In the genomic region with DNA sequence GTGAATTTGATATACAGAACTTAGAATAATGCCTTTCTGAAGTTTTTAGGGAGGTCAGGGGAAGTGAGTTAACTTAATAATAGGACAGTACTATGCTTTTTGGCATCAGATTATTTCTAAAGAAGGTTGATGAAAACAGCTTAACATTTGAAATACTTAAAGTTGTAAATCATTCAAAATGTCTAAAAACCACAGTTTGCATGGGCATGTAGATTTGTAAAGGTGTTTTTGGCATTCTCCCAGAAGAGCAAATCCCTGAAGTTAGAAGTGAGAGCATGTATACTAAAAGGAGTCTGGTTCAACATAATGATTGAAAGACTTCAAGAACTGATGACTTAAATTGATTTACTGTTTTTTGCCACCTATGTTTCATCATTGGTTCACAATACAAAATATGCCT, we compare ENCODE assay signal across 18 cellular contexts. TPM values are rescaled to one million over a fixed set of nuclear protein-coding genes. Genes with fewer than 3 reads are reported as not detected.
DNase-seq lines count a peak whose midpoint lies in the region; ATAC-seq lines count a peak whose summit lies in the region.
"Had no signal": no experiment of that assay in that cellular context is flagged by ENCODE, and none has a peak within 500 bp of the region (broad histone marks: within the 10 kb centered on the region; RNA-seq: fewer than 3 reads in every experiment).

No MANE protein-coding gene starts in this region.

- ATAC-seq in stimulated activated naive CD8-positive, alpha-beta T cell treated with anti-CD3 and anti-CD28 coated beads, Interleukin-15, Interleukin-2, amounts not matched to agents 100 U/mL and 50 U/mL, for 24 hours: no peak
- ATAC-seq in T-cell (replicated peaks in 1 of 4): no peak
- ATAC-seq in HG02642 (IDR thresholded peaks at IDR 0.05; ENCODE audit: poor library complexity, unreplicated experiment): no peak
- ATAC-seq: HCT116, PC-3 had no signal

- H3K36me3 Mint-ChIP-seq in stimulated activated naive CD8-positive, alpha-beta T cell treated with anti-CD3 and anti-CD28 coated beads, Interleukin-15, Interleukin-2, amounts not matched to agents 100 ng/mL and 50 ng/mL, for 24 hours (ENCODE audit: low read depth): peaks cover 82% of the 10 kb centered on the region
- peaks cover 36% of the 10 kb centered on the region for H3K36me3 Mint-ChIP-seq in T-cell

- POLR2A ChIA-PET in T-cell (lab: Charles Lee): no interaction called here

- CTCF ChIA-PET in T-cell (lab: Charles Lee): interaction anchor here in 1 of 2 donors (0.7 to 1.8 kb wide), 2 partner anchors 12 to 48 kb away, joined by 3 to 9 read pairs; no protein-coding TSS in a partner anchor

- peak overlapping the region; percentile 47 for H3K27ac ChIP-seq in epithelial cell of prostate
- H3K27ac ChIP-seq: neural progenitor cell had no signal

- no peaks in the 10 kb centered on the region for H3K9me3 Mint-ChIP-seq in stimulated activated naive CD8-positive, alpha-beta T cell treated with anti-CD3 and anti-CD28 coated beads, Interleukin-15, Interleukin-2, amounts not matched to agents 100 ng/mL and 50 ng/mL, for 24 hours
- no peaks in the 10 kb centered on the region for H3K9me3 Mint-ChIP-seq in T-cell
- H3K9me3 Mint-ChIP-seq: neural progenitor cell had no signal

- peaks cover 64% of the 10 kb centered on the region for H3K4me1 Mint-ChIP-seq in stimulated activated naive CD8-positive, alpha-beta T cell treated with anti-CD3 and anti-CD28 coated beads, Interleukin-15, Interleukin-2, amounts not matched to agents 100 ng/mL and 50 ng/mL, for 24 hours (ENCODE audit: low read depth)
- H3K4me1 Mint-ChIP-seq in T-cell: peaks cover 65 to 75% (median 70%) of the 10 kb centered on the region in 3 donors

- H3K27me3 Mint-ChIP-seq in stimulated activated naive CD8-positive, alpha-beta T cell treated with anti-CD3 and anti-CD28 coated beads, Interleukin-15, Interleukin-2, amounts not matched to agents 100 ng/mL and 50 ng/mL, for 24 hours: no peaks in the 10 kb centered on the region
- no peaks in the 10 kb centered on the region for H3K27me3 Mint-ChIP-seq in T-cell

- H3K4me3 Mint-ChIP-seq in stimulated activated naive CD8-positive, alpha-beta T cell treated with anti-CD3 and anti-CD28 coated beads, Interleukin-15, Interleukin-2, amounts not matched to agents 100 ng/mL and 50 ng/mL, for 24 hours: peak overlapping the region; percentile 4
- H3K4me3 Mint-ChIP-seq in T-cell: peak overlapping the region in 2 of 3 donors; percentile 47 to 56
- H3K4me3 Mint-ChIP-seq: neural progenitor cell had no signal

- no peak for DNase-seq in stimulated activated naive CD8-positive, alpha-beta T cell treated with anti-CD3 and anti-CD28 coated beads, Interleukin-15, Interleukin-2, amounts not matched to agents 100 U/mL and 50 U/mL, for 24 hours
- DNase-seq in T-cell: no peak
- DNase-seq in epithelial cell of prostate (ENCODE audit: low read depth, low spot score): peak; percentile 31
- DNase-seq in D341Med (ENCODE audit: low spot score): no peak
- DNase-seq in RKO (ENCODE audit: low spot score): no peak
- DNase-seq: aorta; C1 segment of cervical spinal cord; EL; head of caudate nucleus; NCI-H2029; NCI-H524; PC-3; stimulated activated CD4-positive, alpha-beta T cell treated with anti-CD3 and anti-CD28 coated beads, Interleukin-1b, Interleukin-23, amount 100 ng/mL, for 48 hours; testis had no signal

- peak overlapping the region; percentile 23 for H3K27ac Mint-ChIP-seq in stimulated activated naive CD8-positive, alpha-beta T cell treated with anti-CD3 and anti-CD28 coated beads, Interleukin-15, Interleukin-2, amounts not matched to agents 100 ng/mL and 50 ng/mL, for 24 hours
- H3K27ac Mint-ChIP-seq in T-cell: peak overlapping the region; percentile 11 to 49
- H3K27ac Mint-ChIP-seq: neural progenitor cell had no signal

RNA-seq across cellular contexts. Expression of a gene that starts 6.7 kb away (rescaled TPM):
- 10 to 100 TPM; 58.8 to 72.3 (median 65.1) TPM for total RNA-seq in T-cell
